In the genomic region with DNA sequence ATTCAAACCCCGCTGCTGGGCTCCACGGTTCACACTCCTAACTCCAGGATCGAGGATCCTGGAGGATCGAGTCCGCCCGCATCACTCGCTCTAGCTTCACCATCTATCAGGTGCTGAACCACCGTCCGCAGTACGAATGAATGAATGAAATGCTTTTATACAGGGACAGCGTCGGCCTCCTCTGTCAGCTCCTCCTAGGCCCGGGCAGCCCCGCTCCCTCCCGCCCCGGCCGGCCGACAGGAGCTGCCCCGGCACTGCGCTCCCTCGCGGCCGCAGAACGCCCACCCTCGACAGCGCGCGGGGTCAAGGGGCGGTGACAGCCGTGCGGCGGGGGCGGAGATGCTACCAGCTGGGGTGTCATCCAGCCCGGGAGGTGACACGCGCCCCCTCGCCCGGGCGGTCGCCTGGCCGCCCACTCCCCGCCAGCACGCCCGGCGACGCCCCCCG, we compare ENCODE assay signal across 1 cellular context.
TF ChIP-seq lines count a peak whose summit lies in the region.

No MANE protein-coding gene starts in this region.

TF ChIP-seq in HepG2, 621 proteins besides CTCF, POLR2A, EP300 and RAD21 (continued from another document and continues in another):
- TF ChIP-seq ZNF407 (CRISPR knock-in tag; IDR thresholded peaks at IDR 0.05; ENCODE audit: not compliant biosample characterization) (no peak), SRY (CRISPR knock-in tag; IDR thresholded peaks at IDR 0.05) (0 out of 2 replicates have a peak, but pooled peaks have one; percentile 41), YY1 (IDR thresholded peaks at IDR 0.05; ENCODE audit: insufficient read depth, insufficient replicate concordance, low read depth, low read length) (no peak), DR1 (CRISPR knock-in tag; IDR thresholded peaks at IDR 0.05) (no peak), ZBTB38 (CRISPR knock-in tag; IDR thresholded peaks at IDR 0.05) (peak; percentile 63), ZBTB7B (CRISPR knock-in tag; IDR thresholded peaks at IDR 0.05) (peak; percentile 78), ZFP36 (IDR thresholded peaks at IDR 0.05; ENCODE audit: borderline replicate concordance, low read depth, low read length, partially characterized antibody) (no peak), PLSCR1 (CRISPR knock-in tag; IDR thresholded peaks at IDR 0.05; ENCODE audit: borderline replicate concordance) (no peak), TEAD2 (CRISPR knock-in tag; IDR thresholded peaks at IDR 0.05) (no peak), ATF7-NPFF (CRISPR knock-in tag; IDR thresholded peaks at IDR 0.05; ENCODE audit: low read depth) (no peak), ZMYM2 (CRISPR knock-in tag; IDR thresholded peaks at IDR 0.05) (no peak), BATF2 (CRISPR knock-in tag; IDR thresholded peaks at IDR 0.05) (no peak), BRD4 (CRISPR knock-in tag; IDR thresholded peaks at IDR 0.05) (no peak), SATB2 (CRISPR knock-in tag; IDR thresholded peaks at IDR 0.05) (no peak), SAP130 (CRISPR knock-in tag; IDR thresholded peaks at IDR 0.05; ENCODE audit: low read depth) (peak; percentile 61), GZF1 (CRISPR knock-in tag; IDR thresholded peaks at IDR 0.05) (no peak), ZFX (CRISPR knock-in tag; IDR thresholded peaks at IDR 0.05; ENCODE audit: low read depth) (no peak; the same call in 1 of the 2 replicates), ZNF292 (CRISPR knock-in tag; IDR thresholded peaks at IDR 0.05; ENCODE audit: borderline replicate concordance, low read depth) (no peak), NR3C1 (CRISPR knock-in tag; IDR thresholded peaks at IDR 0.05) (no peak), ZFYVE20 (CRISPR knock-in tag; IDR thresholded peaks at IDR 0.05; ENCODE audit: borderline replicate concordance, low read depth) (no peak), ZBTB20 (CRISPR knock-in tag; IDR thresholded peaks at IDR 0.05; ENCODE audit: borderline replicate concordance, low read depth) (no peak), NFKBIZ (CRISPR knock-in tag; IDR thresholded peaks at IDR 0.05) (no peak), ZNF10 (CRISPR knock-in tag; IDR thresholded peaks at IDR 0.05; ENCODE audit: borderline replicate concordance, low read depth) (no peak), ZNF501 (CRISPR knock-in tag; IDR thresholded peaks at IDR 0.05) (0 out of 2 replicates have a peak, but pooled peaks have one; percentile 42), ZNF569 (CRISPR knock-in tag; IDR thresholded peaks at IDR 0.05; ENCODE audit: borderline replicate concordance) (no peak), PHF21A (CRISPR knock-in tag; IDR thresholded peaks at IDR 0.05) (no peak), GATA4 (IDR thresholded peaks at IDR 0.05; ENCODE audit: borderline replicate concordance, low read depth) (no peak)
- TF ChIP-seq, protein P1, sequence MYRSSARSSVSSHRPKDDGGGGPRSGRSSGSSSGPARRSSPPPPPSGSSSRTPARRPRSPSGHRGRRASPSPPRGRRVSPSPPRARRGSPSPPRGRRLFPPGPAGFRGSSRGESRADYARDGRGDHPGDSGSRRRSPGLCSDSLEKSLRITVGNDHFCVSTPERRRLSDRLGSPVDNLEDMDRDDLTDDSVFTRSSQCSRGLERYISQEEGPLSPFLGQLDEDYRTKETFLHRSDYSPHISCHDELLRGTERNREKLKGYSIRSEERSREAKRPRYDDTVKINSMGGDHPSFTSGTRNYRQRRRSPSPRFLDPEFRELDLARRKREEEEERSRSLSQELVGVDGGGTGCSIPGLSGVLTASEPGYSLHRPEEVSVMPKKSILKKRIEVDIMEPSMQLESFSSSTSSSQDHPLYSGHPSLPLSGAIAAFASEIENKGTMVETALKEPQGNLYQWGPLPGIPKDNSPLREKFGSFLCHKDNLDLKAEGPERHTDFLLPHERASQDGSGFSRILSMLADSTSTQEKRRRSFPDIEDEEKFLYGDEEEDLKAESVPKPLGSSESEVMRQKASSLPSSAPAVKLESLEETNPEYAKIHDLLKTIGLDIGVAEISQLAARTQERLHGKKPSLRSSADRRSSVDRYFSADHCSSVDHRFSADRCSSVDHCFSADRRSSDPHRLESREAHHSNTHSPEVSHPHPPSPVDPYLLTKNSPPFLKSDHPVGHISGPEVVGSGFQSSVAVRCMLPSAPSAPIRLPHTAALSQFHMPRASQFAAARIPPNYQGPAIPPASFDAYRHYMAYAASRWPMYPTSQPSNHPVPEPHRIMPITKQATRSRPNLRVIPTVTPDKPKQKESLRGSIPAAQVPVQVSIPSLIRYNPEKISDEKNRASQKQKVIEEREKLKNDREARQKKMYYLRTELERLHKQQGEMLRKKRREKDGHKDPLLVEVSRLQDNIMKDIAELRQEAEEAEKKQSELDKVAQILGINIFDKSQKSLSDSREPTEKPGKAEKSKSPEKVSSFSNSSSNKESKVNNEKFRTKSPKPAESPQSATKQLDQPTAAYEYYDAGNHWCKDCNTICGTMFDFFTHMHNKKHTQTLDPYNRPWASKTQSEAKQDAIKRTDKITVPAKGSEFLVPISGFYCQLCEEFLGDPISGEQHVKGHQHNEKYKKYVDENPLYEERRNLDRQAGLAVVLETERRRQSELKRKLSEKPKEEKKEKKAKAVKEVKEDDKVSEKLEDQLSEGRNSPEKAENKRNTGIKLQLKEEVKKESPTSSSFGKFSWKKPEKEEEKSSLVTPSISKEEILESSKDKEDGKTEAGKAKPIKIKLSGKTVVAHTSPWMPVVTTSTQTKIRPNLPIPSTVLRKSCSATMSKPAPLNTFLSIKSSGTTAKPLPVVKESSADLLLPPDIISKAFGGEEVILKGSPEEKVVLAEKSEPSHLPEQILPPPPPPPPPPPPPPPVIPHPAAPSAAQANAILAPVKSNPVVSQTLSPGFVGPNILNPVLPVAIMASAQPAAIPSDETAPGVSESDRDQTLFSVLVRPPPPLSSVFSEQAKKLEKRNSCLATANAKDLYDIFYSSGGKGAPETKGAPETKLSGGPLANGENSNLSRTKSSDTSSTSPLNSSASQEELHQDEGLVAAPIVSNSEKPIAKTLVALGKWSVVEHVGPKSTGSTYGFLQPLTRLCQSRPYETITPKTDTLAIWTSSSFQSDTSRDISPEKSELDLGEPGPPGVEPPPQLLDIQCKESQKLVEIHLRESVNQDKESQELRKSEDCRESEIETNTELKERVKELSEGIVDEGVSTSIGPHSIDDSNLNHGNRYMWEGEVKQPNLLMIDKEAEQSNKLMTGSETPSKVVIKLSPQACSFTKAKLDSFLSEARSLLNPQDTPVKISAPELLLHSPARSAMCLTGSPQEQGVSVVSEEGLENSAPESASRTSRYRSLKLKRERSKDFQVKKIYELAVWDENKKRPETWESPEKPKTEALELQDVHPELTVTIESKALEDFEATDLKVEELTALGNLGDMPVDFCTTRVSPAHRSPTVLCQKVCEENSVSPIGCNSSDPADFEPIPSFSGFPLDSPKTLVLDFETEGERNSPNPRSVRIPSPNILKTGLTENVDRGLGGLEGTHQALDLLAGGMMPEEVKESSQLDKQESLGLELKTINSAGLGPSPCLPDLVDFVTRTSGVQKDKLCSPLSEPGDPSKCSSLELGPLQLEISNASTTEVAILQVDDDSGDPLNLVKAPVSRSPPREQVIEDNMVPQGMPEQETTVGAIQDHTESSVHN (CRISPR knock-in tag; IDR thresholded peaks at IDR 0.05), result no peak
- TF ChIP-seq, protein P2, sequence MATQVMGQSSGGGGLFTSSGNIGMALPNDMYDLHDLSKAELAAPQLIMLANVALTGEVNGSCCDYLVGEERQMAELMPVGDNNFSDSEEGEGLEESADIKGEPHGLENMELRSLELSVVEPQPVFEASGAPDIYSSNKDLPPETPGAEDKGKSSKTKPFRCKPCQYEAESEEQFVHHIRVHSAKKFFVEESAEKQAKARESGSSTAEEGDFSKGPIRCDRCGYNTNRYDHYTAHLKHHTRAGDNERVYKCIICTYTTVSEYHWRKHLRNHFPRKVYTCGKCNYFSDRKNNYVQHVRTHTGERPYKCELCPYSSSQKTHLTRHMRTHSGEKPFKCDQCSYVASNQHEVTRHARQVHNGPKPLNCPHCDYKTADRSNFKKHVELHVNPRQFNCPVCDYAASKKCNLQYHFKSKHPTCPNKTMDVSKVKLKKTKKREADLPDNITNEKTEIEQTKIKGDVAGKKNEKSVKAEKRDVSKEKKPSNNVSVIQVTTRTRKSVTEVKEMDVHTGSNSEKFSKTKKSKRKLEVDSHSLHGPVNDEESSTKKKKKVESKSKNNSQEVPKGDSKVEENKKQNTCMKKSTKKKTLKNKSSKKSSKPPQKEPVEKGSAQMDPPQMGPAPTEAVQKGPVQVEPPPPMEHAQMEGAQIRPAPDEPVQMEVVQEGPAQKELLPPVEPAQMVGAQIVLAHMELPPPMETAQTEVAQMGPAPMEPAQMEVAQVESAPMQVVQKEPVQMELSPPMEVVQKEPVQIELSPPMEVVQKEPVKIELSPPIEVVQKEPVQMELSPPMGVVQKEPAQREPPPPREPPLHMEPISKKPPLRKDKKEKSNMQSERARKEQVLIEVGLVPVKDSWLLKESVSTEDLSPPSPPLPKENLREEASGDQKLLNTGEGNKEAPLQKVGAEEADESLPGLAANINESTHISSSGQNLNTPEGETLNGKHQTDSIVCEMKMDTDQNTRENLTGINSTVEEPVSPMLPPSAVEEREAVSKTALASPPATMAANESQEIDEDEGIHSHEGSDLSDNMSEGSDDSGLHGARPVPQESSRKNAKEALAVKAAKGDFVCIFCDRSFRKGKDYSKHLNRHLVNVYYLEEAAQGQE (IDR thresholded peaks at IDR 0.05; ENCODE audit: borderline replicate concordance in 1 of 2, low read depth in 1 of 2, low read length in 2 of 2), result no peak
- TF ChIP-seq, protein P3, sequence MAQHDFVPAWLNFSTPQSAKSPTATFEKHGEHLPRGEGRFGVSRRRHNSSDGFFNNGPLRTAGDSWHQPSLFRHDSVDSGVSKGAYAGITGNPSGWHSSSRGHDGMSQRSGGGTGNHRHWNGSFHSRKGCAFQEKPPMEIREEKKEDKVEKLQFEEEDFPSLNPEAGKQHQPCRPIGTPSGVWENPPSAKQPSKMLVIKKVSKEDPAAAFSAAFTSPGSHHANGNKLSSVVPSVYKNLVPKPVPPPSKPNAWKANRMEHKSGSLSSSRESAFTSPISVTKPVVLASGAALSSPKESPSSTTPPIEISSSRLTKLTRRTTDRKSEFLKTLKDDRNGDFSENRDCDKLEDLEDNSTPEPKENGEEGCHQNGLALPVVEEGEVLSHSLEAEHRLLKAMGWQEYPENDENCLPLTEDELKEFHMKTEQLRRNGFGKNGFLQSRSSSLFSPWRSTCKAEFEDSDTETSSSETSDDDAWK (CRISPR knock-in tag; IDR thresholded peaks at IDR 0.05), result no peak
